ENCODE assay signal across 9 cellular contexts in the genomic region with DNA sequence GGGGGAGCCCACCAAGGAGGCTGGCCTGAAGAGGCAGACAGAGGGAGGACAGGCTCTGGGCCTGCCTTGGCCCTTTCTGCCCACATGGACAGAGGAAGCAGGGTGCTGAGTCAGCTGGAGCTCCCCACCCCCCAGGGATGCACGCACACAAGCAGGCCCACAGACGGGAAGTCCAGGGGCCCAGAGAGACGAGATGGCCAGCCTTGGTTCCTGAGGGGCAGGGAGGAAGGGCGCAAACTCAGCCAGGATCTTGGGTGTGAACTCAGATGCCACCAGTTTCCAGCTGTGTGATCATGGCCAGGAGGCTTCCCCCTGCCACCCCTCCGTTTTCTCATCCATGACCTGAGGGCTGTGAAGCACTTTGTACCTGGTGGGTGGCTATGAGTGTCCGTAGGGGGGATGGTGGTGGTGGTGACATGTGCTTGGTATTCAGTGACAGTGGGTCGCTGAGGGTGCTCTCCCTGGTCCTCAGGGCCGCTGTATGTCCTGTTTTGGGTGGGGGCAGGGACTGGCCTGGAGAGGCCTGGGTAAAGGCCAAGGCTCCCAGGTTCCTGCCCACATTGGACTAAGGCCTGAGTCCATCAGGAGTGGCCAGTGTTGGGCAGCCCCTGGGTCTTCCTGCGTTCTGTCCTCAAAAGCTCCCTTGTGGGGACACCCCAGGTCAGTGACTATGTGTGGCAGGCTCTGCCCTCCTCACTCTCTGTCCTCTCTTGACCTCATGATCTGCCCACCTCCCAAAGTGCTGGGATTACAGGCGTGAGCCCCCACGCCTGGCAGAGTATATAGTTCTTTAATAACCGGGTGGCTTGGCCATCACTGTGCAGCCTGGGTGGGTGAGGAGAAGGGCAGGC. TPM values are rescaled to one million over a fixed set of nuclear protein-coding genes. Genes with fewer than 3 reads are reported as not detected.
DNase-seq lines count a peak whose midpoint lies in the region; ATAC-seq and TF ChIP-seq lines count a peak whose summit lies in the region.
"Had no signal": no experiment of that assay in that cellular context is flagged by ENCODE, and none has a peak within 500 bp of the region (broad histone marks: within the 10 kb centered on the region; RNA-seq: fewer than 3 reads in every experiment).

No MANE protein-coding gene starts in this region.

- CTCF ChIA-PET in HEK293 (lab: Yijun Ruan, JAX) = no interaction called here
- CTCF ChIA-PET in WTC11 (lab: Charles Lee) = no interaction called here

- H3K27me3 Mint-ChIP-seq in WTC11 (ENCODE audit: low read depth) = peaks cover 21% of the 10 kb centered on the region

- DNase-seq in WTC11 (ENCODE audit: low spot score) = peak; percentile 2
- peak; percentile 91 for DNase-seq in Right ventricle myocardium inferior (ENCODE audit: missing footprints)
- peak in 1 of 2 donors; percentile 51 for DNase-seq in gastrocnemius medialis
- no peak for DNase-seq in NCI-H1694 (lab: John Stamatoyannopoulos, UW)
- no peak for DNase-seq in NCI-H1048 (lab: John Stamatoyannopoulos, UW)
- DNase-seq in effector memory CD4-positive, alpha-beta T cell = no peak

- no peaks in the 10 kb centered on the region for H3K9me3 ChIP-seq in HEK293 (ENCODE audit: control insufficient read depth, insufficient read depth, low read depth, low read length)
- H3K9me3 ChIP-seq in gastrocnemius medialis = no peaks in the 10 kb centered on the region
- H3K9me3 ChIP-seq in effector memory CD4-positive, alpha-beta T cell (ENCODE audit: control insufficient read depth, low read length) = no peaks in the 10 kb centered on the region

- H3K27me3 ChIP-seq in gastrocnemius medialis = no peaks in the 10 kb centered on the region
- no peaks in the 10 kb centered on the region for H3K27me3 ChIP-seq in effector memory CD4-positive, alpha-beta T cell (replicated peaks; ENCODE audit: control insufficient read depth, insufficient read depth, low read length, poor library complexity, severe bottlenecking)

- H3K36me3 Mint-ChIP-seq in WTC11 = no peaks in the 10 kb centered on the region

- peaks cover 19% of the 10 kb centered on the region for H3K4me1 Mint-ChIP-seq in WTC11

- H3K4me3 Mint-ChIP-seq in WTC11 = no peak overlapping the region

- no peaks in the 10 kb centered on the region for H3K36me3 ChIP-seq in HEK293 (ENCODE audit: control insufficient read depth in 2 of 2, insufficient read depth in 1 of 2, low read length in 2 of 2)
- no peaks in the 10 kb centered on the region for H3K36me3 ChIP-seq in gastrocnemius medialis
- H3K36me3 ChIP-seq in effector memory CD4-positive, alpha-beta T cell (ENCODE audit: control insufficient read depth, insufficient read depth, low read length) = no peaks in the 10 kb centered on the region

- no peak overlapping the region for H3K27ac ChIP-seq in HEK293 (ENCODE audit: extremely low read depth, low read depth, low read length)
- H3K27ac ChIP-seq in gastrocnemius medialis = peak overlapping the region in 3 of 4 donors; percentile 23 to 52 (median 48)
- H3K27ac ChIP-seq in effector memory CD4-positive, alpha-beta T cell (ENCODE audit: insufficient read depth, low read length, poor library complexity, severe bottlenecking) = no peak overlapping the region

- H3K9me3 Mint-ChIP-seq in WTC11 = no peaks in the 10 kb centered on the region
- H3K9me3 Mint-ChIP-seq: neural crest cell had no signal

- POLR2A ChIA-PET in HEK293 (lab: Yijun Ruan, JAX) = no interaction called here
- POLR2A ChIA-PET in WTC11 (lab: Charles Lee) = no interaction called here

- H3K27ac Mint-ChIP-seq in WTC11 = no peak overlapping the region

- ATAC-seq in WTC11 (no peak), Right ventricle myocardium inferior (peak; percentile 15), gastrocnemius medialis (no peak), GM18502 (IDR thresholded peaks at IDR 0.05; ENCODE audit: poor library complexity, unreplicated experiment) (no peak)

- intact Hi-C loops in Right ventricle myocardium inferior (cut with DNase I) = loop anchor here (2.0 kb wide), 1 partner anchor 16 kb away; no protein-coding TSS in a partner anchor
- intact Hi-C loops in gastrocnemius medialis (cut with DNase I; ENCODE audit: low total_unique reads) = no loop called here

- H3K4me1 ChIP-seq in HEK293 (ENCODE audit: control insufficient read depth, insufficient read depth, low read length) (no peaks in the 10 kb centered on the region), gastrocnemius medialis (peaks cover 27 to 29% of the 10 kb centered on the region in 2 donors)
- peaks cover 44% of the 10 kb centered on the region for H3K4me1 ChIP-seq in effector memory CD4-positive, alpha-beta T cell (ENCODE audit: control insufficient read depth, insufficient read depth, low read length, poor library complexity, severe bottlenecking)

- H3K4me3 ChIP-seq in HEK293 (ENCODE audit: low read depth, low read length) (no peak overlapping the region), gastrocnemius medialis (peak overlapping the region in 2 of 4 donors; percentile 65 to 80)
- H3K4me3 ChIP-seq in effector memory CD4-positive, alpha-beta T cell (ENCODE audit: insufficient read depth, low read depth, low read length, poor library complexity, severe bottlenecking) = no peak overlapping the region

- TF ChIP-seq CTCF in HEK293 (tag by site-specific recombination; IDR thresholded peaks at IDR 0.05) (no peak), WTC11 (IDR thresholded peaks at IDR 0.05) (no peak), gastrocnemius medialis (IDR thresholded peaks at IDR 0.05 in 4 of 5, conservative IDR thresholded peaks at IDR 0.05 in 1 of 5) (no peak)

- in situ Hi-C loops in gastrocnemius medialis (cut with MboI; ENCODE audit: low sequenced_read_pairs in 4 of 4) = no loop called here

- TF ChIP-seq POLR2A in gastrocnemius medialis (IDR thresholded peaks at IDR 0.05) = no peak

TF ChIP-seq in HEK293, 187 proteins besides CTCF, POLR2A, EP300 and RAD21 (continues in another document):
- TF ChIP-seq ZFP41 (tag by site-specific recombination; IDR thresholded peaks at IDR 0.05; ENCODE audit: borderline replicate concordance) (no peak), TRIM28 (IDR thresholded peaks at IDR 0.05; ENCODE audit: borderline replicate concordance, low read length) (no peak), ZNF169 (tag by site-specific recombination; IDR thresholded peaks at IDR 0.05) (no peak), ZNF843 (tag by site-specific recombination; IDR thresholded peaks at IDR 0.05) (no peak), ZNF623 (tag by site-specific recombination; IDR thresholded peaks at IDR 0.05) (no peak), ZFHX2 (tag by site-specific recombination; conservative IDR thresholded peaks at IDR 0.05) (peak; percentile 57), ZBTB1 (tag by site-specific recombination; IDR thresholded peaks at IDR 0.05) (no peak), ZNF114 (tag by site-specific recombination; IDR thresholded peaks at IDR 0.05) (no peak), ZNF549 (tag by site-specific recombination; IDR thresholded peaks at IDR 0.05) (no peak), ZIC2 (tag by site-specific recombination; IDR thresholded peaks at IDR 0.05) (peak; percentile 64; the same call in 1 of the 2 replicates), HOXC10 (CRISPR knock-in tag; IDR thresholded peaks at IDR 0.05) (no peak)
- TF ChIP-seq, protein P1, sequence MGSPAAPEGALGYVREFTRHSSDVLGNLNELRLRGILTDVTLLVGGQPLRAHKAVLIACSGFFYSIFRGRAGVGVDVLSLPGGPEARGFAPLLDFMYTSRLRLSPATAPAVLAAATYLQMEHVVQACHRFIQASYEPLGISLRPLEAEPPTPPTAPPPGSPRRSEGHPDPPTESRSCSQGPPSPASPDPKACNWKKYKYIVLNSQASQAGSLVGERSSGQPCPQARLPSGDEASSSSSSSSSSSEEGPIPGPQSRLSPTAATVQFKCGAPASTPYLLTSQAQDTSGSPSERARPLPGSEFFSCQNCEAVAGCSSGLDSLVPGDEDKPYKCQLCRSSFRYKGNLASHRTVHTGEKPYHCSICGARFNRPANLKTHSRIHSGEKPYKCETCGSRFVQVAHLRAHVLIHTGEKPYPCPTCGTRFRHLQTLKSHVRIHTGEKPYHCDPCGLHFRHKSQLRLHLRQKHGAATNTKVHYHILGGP (tag by site-specific recombination; IDR thresholded peaks at IDR 0.05) = no peak

TF ChIP-seq in WTC11, 78 proteins besides CTCF, POLR2A, EP300 and RAD21:
- TF ChIP-seq GRHL2 (CRISPR knock-in tag; IDR thresholded peaks at IDR 0.05; ENCODE audit: insufficient replicate concordance, severe bottlenecking) (no peak), CBFB (CRISPR knock-in tag; IDR thresholded peaks at IDR 0.05; ENCODE audit: low read depth) (no peak), ZNF671 (CRISPR knock-in tag; IDR thresholded peaks at IDR 0.05) (no peak), ZBTB21 (CRISPR knock-in tag; IDR thresholded peaks at IDR 0.05; ENCODE audit: borderline replicate concordance) (no peak)
- TF ChIP-seq, protein P2, sequence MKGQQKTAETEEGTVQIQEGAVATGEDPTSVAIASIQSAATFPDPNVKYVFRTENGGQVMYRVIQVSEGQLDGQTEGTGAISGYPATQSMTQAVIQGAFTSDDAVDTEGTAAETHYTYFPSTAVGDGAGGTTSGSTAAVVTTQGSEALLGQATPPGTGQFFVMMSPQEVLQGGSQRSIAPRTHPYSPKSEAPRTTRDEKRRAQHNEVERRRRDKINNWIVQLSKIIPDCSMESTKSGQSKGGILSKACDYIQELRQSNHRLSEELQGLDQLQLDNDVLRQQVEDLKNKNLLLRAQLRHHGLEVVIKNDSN (CRISPR knock-in tag; IDR thresholded peaks at IDR 0.05) = no peak

RNA-seq across cellular contexts. Expression of gene SH3BP2, which starts 2.0 kb away (rescaled TPM):
- total RNA-seq in WTC11 (2021) (43.2 to 49.1 TPM (median 44.5 TPM) in 3 replicates), Right ventricle myocardium inferior (32.2 TPM), gastrocnemius medialis (10 to 100 TPM in 3 of 4 donors, 1 to 10 TPM in 1; 4.8 to 21.5 (median 12.0) TPM)

RNA-seq across cellular contexts. Expression of gene TNIP2, which starts 38.8 kb away (rescaled TPM):
- total RNA-seq in WTC11 (2021) (39.3 to 44.4 TPM (median 41.5 TPM) in 3 replicates), Right ventricle myocardium inferior (29.6 TPM), gastrocnemius medialis (10 to 100 TPM; 36.1 to 81.9 (median 66.5) TPM)

RNA-seq across cellular contexts. Expression of gene ADD1, which starts 48.7 kb away (rescaled TPM):
- 164 to 178 TPM (median 167 TPM) in 3 replicates for total RNA-seq in WTC11 (2021)
- 231 TPM for total RNA-seq in Right ventricle myocardium inferior
- 100 to 1,000 TPM; 144 to 255 (median 178) TPM for total RNA-seq in gastrocnemius medialis

Comparison
In these comparisons a context has a peak if more than half of its experiments do, and no peak if none do; other contexts are left out.
1. H3K27ac ChIP-seq: peak in gastrocnemius medialis (3 of 4); none in HEK293 (single experiment) and effector memory CD4-positive, alpha-beta T cell (single experiment).
2. DNase-seq: peak in WTC11 (single experiment) and Right ventricle myocardium inferior (single experiment); none in NCI-H1694 (single experiment), NCI-H1048 (single experiment) and effector memory CD4-positive, alpha-beta T cell (0 of 3).